ENCODE assay signal across 28 cellular contexts in genomic region chr6:73506246-73506645, GRCh38.
"Had no signal": no experiment of that assay in that cellular context is flagged by ENCODE, and none has a peak within 500 bp of the region (broad histone marks: within the 10 kb centered on the region; RNA-seq: fewer than 3 reads in every experiment).

No MANE protein-coding gene starts in this region.

- DNase-seq: activated CD4-positive, alpha-beta T cell treated with anti-CD3 and anti-CD28 coated beads, Interleukin-2, amount 10 ng/mL, durations not matched to agents 7 days and 5 days; activated CD4-positive, CD25-positive, alpha-beta regulatory T cell treated with anti-CD3 and anti-CD28 coated beads, Interleukin-2, amount 50 U/mL, for 72 hours; activated CD8-positive, alpha-beta T cell treated with anti-CD3 and anti-CD28 coated beads for 36 hours; activated naive CD4-positive, alpha-beta T cell; activated T-cell treated with anti-CD3 and anti-CD28 coated beads for 4 hours; brain microvascular endothelial cell; caudate nucleus; effector CD8-positive, alpha-beta T cell; foreskin keratinocyte; left lung; midbrain; ovary; stimulated activated CD4-positive, alpha-beta T cell treated with anti-CD3 and anti-CD28 coated beads, Interleukin-1b, Interleukin-23, amount 100 ng/mL, for 48 hours; stimulated activated naive CD8-positive, alpha-beta T cell treated with anti-CD3 and anti-CD28 coated beads, Interleukin-15, amount 100 ng/mL, for 72 hours; T-helper 9 cell; tibial artery had no signal

- H3K4me3 Mint-ChIP-seq: activated CD4-positive, alpha-beta T cell treated with anti-CD3 and anti-CD28 coated beads, Interleukin-2, amount 10 ng/mL, durations not matched to agents 7 days and 5 days; activated CD8-positive, alpha-beta memory T cell treated with anti-CD3 and anti-CD28 coated beads, Interleukin-2, amount 10 ng/mL, durations not matched to agents 7 days and 5 days; activated CD8-positive, alpha-beta T cell treated with anti-CD3 and anti-CD28 coated beads for 36 hours; activated naive CD8-positive, alpha-beta T cell; dendritic cell treated with granulocyte-macrophage colony-stimulating factor and Interleukin-4, amounts not matched to agents 40 ng/mL and 50 ng/mL, for 4 days; nephron; stimulated activated naive CD8-positive, alpha-beta T cell treated with anti-CD3 and anti-CD28 coated beads, Interleukin-15, amount 100 ng/mL, for 72 hours had no signal

- H3K27me3 Mint-ChIP-seq: activated CD4-positive, alpha-beta T cell treated with anti-CD3 and anti-CD28 coated beads, Interleukin-2, amount 10 ng/mL, durations not matched to agents 7 days and 5 days; activated CD8-positive, alpha-beta memory T cell treated with anti-CD3 and anti-CD28 coated beads, Interleukin-2, amount 10 ng/mL, durations not matched to agents 7 days and 5 days; activated CD8-positive, alpha-beta T cell treated with anti-CD3 and anti-CD28 coated beads for 36 hours; activated naive CD8-positive, alpha-beta T cell; dendritic cell treated with granulocyte-macrophage colony-stimulating factor and Interleukin-4, amounts not matched to agents 40 ng/mL and 50 ng/mL, for 4 days; stimulated activated naive CD8-positive, alpha-beta T cell treated with anti-CD3 and anti-CD28 coated beads, Interleukin-15, amount 100 ng/mL, for 72 hours had no signal

- H3K4me1 ChIP-seq: adrenal gland, ascending aorta, foreskin keratinocyte, left lung, prostate gland, right atrium auricular region, tibial artery had no signal

- H3K4me3 ChIP-seq: adrenal gland, ascending aorta, left lung, lung, ovary, prostate gland, right atrium auricular region, tibial artery had no signal

- ATAC-seq: activated CD8-positive, alpha-beta memory T cell treated with anti-CD3 and anti-CD28 coated beads, Interleukin-2, amount 10 ng/mL, durations not matched to agents 7 days and 5 days; activated CD8-positive, alpha-beta T cell treated with anti-CD3 and anti-CD28 coated beads for 36 hours; foreskin keratinocyte; left lung; stimulated activated naive CD8-positive, alpha-beta T cell treated with anti-CD3 and anti-CD28 coated beads, Interleukin-15, amount 100 ng/mL, for 72 hours had no signal

- H3K36me3 ChIP-seq: ovary, prostate gland had no signal

- H3K27ac Mint-ChIP-seq: activated CD4-positive, alpha-beta T cell treated with anti-CD3 and anti-CD28 coated beads, Interleukin-2, amount 10 ng/mL, durations not matched to agents 7 days and 5 days; activated CD8-positive, alpha-beta memory T cell treated with anti-CD3 and anti-CD28 coated beads, Interleukin-2, amount 10 ng/mL, durations not matched to agents 7 days and 5 days; activated CD8-positive, alpha-beta T cell treated with anti-CD3 and anti-CD28 coated beads for 36 hours; activated naive CD8-positive, alpha-beta T cell; activated T-helper 2 cell treated with anti-CD3 and anti-CD28 coated beads, Interferon-gamma antibody, Interleukin-2, Interleukin-4, amounts not matched to agents 10 μg/mL and 5 μg/mL and 100 μg/mL, durations not matched to agents 14 hours and 24 hours and 36 hours; dendritic cell treated with granulocyte-macrophage colony-stimulating factor and Interleukin-4, amounts not matched to agents 40 ng/mL and 50 ng/mL, for 4 days; nephron had no signal

- H3K9me3 Mint-ChIP-seq: activated CD4-positive, alpha-beta T cell treated with anti-CD3 and anti-CD28 coated beads, Interleukin-2, amount 10 ng/mL, durations not matched to agents 7 days and 5 days; activated CD8-positive, alpha-beta T cell treated with anti-CD3 and anti-CD28 coated beads for 36 hours; activated T-helper 2 cell treated with anti-CD3 and anti-CD28 coated beads, Interferon-gamma antibody, Interleukin-2, Interleukin-4, amounts not matched to agents 10 μg/mL and 5 μg/mL and 100 μg/mL, durations not matched to agents 14 hours and 24 hours and 36 hours; dendritic cell treated with granulocyte-macrophage colony-stimulating factor and Interleukin-4, amounts not matched to agents 40 ng/mL and 50 ng/mL, for 4 days; nephron; stimulated activated naive CD8-positive, alpha-beta T cell treated with anti-CD3 and anti-CD28 coated beads, Interleukin-15, amount 100 ng/mL, for 72 hours had no signal

- H3K27ac ChIP-seq: adrenal gland, ascending aorta, brain microvascular endothelial cell, foreskin keratinocyte, left lung, neutrophil, ovary, prostate gland, right atrium auricular region, tibial artery, VCaP had no signal

- H3K27me3 ChIP-seq: adrenal gland, ascending aorta, brain microvascular endothelial cell, foreskin keratinocyte, left lung, neutrophil, ovary, right atrium auricular region, tibial artery had no signal

- H3K4me1 Mint-ChIP-seq: nephron; stimulated activated naive CD8-positive, alpha-beta T cell treated with anti-CD3 and anti-CD28 coated beads, Interleukin-15, amount 100 ng/mL, for 72 hours had no signal
